1 cellular context compared by ENCODE assay signal in the genomic region with DNA sequence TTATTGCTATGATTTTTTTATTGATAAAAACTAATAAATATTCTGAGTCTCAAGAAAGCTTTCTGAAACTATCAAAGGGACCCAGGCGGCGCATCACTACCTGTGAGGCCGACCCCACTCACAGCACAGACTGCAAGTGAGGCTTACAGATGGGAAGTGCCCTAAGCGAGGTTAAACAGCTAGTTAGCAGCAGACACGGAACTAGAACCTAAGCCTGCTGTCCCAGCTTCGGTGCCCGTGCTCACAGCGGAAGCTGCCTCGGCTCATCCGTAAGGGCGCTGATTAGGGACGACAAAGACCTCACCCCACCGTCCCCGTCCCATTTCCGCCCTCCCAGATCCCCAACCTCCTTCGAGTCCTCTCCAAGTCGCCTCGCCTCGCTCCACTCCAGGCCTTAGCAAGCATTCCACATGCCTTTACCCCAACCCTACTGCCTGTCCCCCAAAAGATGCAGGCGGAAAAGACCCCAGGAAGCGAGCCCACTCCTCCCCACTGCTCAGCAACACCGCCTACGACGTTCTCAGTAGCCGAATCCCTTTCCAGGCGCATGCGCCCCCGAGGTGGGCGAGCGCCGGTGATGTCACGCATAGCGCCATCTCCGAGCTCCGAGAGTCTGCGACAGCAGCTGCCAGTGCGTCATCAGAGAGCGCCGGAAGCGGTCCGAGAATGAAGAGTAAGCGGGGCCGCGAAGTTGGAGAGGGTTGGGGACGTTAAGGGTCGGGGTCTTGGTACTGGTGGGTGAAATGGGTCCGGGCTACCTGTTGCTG.
TF ChIP-seq lines count a peak whose summit lies in the region.

TSS of gene POP4 (plus strand) at position 631 of the 767 bp plus-strand sequence. CDS start at position 667, 36 bp downstream.

TF ChIP-seq in K562, 482 proteins besides CTCF, POLR2A, EP300 and RAD21 (continued from another document and continues in another):
- TF ChIP-seq GTF3C2 (IDR thresholded peaks at IDR 0.05; ENCODE audit: borderline replicate concordance, extremely low read depth, insufficient read length) (no peak), MBD1 (CRISPR knock-in tag; IDR thresholded peaks at IDR 0.05) (no peak), SMARCA4 (IDR thresholded peaks at IDR 0.05) (peak; percentile 63; the same call in 1 of the 2 replicates), SRSF7 (optimal IDR thresholded peaks at IDR 0.05; ENCODE audit: low read depth, low read length) (no peak), ZNF12 (CRISPR knock-in tag; IDR thresholded peaks at IDR 0.05) (no peak), PTTG1 (tag; IDR thresholded peaks at IDR 0.05; ENCODE audit: low read depth) (no peak), SREBF2 (CRISPR knock-in tag; IDR thresholded peaks at IDR 0.05) (no peak), CEBPG (CRISPR knock-in tag; IDR thresholded peaks at IDR 0.05) (no peak), CEBPG (tag; conservative IDR thresholded peaks at IDR 0.05 in 1 of 2, IDR thresholded peaks at IDR 0.05 in 1 of 2) (no peak), ZC3H4 (CRISPR knock-in tag; IDR thresholded peaks at IDR 0.05; ENCODE audit: borderline replicate concordance) (peak; percentile 83; the same call in 1 of the 2 replicates), CLOCK (CRISPR knock-in tag; IDR thresholded peaks at IDR 0.05; ENCODE audit: borderline replicate concordance) (no peak), UBTF (IDR thresholded peaks at IDR 0.05; ENCODE audit: borderline replicate concordance in 1 of 2, low read depth in 2 of 2, low read length in 2 of 2) (peak in 1 of 2 experiments; percentile 12; a peak in 1 of 4 replicates), THRAP3 (IDR thresholded peaks at IDR 0.05; ENCODE audit: borderline replicate concordance) (no peak), ZNF282 (CRISPR knock-in tag; IDR thresholded peaks at IDR 0.05) (no peak), CBX3 (IDR thresholded peaks at IDR 0.05; ENCODE audit: borderline replicate concordance in 1 of 2, low read length in 2 of 2) (no peak), TOE1 (IDR thresholded peaks at IDR 0.05; ENCODE audit: borderline replicate concordance) (0 out of 2 replicates have a peak, but pooled peaks have one; percentile 71), TOE1 (CRISPR knock-in tag; IDR thresholded peaks at IDR 0.05; ENCODE audit: borderline replicate concordance, low read depth) (no peak), KLF13 (tag; IDR thresholded peaks at IDR 0.05; ENCODE audit: borderline replicate concordance, low read depth) (no peak), CUX1 (CRISPR knock-in tag; IDR thresholded peaks at IDR 0.05) (no peak), ASH1L (IDR thresholded peaks at IDR 0.05; ENCODE audit: borderline replicate concordance, low read depth, partially characterized antibody) (peak; percentile 45), TCF7 (IDR thresholded peaks at IDR 0.05; ENCODE audit: borderline replicate concordance) (0 out of 2 replicates have a peak, but pooled peaks have one; percentile 18), BACH1 (tag; IDR thresholded peaks at IDR 0.05) (no peak)
- TF ChIP-seq, protein P1, sequence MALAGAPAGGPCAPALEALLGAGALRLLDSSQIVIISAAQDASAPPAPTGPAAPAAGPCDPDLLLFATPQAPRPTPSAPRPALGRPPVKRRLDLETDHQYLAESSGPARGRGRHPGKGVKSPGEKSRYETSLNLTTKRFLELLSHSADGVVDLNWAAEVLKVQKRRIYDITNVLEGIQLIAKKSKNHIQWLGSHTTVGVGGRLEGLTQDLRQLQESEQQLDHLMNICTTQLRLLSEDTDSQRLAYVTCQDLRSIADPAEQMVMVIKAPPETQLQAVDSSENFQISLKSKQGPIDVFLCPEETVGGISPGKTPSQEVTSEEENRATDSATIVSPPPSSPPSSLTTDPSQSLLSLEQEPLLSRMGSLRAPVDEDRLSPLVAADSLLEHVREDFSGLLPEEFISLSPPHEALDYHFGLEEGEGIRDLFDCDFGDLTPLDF (CRISPR knock-in tag; IDR thresholded peaks at IDR 0.05), result no peak
- TF ChIP-seq, protein P2, sequence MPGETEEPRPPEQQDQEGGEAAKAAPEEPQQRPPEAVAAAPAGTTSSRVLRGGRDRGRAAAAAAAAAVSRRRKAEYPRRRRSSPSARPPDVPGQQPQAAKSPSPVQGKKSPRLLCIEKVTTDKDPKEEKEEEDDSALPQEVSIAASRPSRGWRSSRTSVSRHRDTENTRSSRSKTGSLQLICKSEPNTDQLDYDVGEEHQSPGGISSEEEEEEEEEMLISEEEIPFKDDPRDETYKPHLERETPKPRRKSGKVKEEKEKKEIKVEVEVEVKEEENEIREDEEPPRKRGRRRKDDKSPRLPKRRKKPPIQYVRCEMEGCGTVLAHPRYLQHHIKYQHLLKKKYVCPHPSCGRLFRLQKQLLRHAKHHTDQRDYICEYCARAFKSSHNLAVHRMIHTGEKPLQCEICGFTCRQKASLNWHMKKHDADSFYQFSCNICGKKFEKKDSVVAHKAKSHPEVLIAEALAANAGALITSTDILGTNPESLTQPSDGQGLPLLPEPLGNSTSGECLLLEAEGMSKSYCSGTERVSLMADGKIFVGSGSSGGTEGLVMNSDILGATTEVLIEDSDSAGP (CRISPR knock-in tag; IDR thresholded peaks at IDR 0.05), result no peak
- TF ChIP-seq, protein P3, sequence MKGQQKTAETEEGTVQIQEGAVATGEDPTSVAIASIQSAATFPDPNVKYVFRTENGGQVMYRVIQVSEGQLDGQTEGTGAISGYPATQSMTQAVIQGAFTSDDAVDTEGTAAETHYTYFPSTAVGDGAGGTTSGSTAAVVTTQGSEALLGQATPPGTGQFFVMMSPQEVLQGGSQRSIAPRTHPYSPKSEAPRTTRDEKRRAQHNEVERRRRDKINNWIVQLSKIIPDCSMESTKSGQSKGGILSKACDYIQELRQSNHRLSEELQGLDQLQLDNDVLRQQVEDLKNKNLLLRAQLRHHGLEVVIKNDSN (CRISPR knock-in tag; IDR thresholded peaks at IDR 0.05), result no peak
- TF ChIP-seq, protein P4, sequence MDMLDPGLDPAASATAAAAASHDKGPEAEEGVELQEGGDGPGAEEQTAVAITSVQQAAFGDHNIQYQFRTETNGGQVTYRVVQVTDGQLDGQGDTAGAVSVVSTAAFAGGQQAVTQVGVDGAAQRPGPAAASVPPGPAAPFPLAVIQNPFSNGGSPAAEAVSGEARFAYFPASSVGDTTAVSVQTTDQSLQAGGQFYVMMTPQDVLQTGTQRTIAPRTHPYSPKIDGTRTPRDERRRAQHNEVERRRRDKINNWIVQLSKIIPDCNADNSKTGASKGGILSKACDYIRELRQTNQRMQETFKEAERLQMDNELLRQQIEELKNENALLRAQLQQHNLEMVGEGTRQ (CRISPR knock-in tag; IDR thresholded peaks at IDR 0.05), result no peak
- TF ChIP-seq, protein P5, sequence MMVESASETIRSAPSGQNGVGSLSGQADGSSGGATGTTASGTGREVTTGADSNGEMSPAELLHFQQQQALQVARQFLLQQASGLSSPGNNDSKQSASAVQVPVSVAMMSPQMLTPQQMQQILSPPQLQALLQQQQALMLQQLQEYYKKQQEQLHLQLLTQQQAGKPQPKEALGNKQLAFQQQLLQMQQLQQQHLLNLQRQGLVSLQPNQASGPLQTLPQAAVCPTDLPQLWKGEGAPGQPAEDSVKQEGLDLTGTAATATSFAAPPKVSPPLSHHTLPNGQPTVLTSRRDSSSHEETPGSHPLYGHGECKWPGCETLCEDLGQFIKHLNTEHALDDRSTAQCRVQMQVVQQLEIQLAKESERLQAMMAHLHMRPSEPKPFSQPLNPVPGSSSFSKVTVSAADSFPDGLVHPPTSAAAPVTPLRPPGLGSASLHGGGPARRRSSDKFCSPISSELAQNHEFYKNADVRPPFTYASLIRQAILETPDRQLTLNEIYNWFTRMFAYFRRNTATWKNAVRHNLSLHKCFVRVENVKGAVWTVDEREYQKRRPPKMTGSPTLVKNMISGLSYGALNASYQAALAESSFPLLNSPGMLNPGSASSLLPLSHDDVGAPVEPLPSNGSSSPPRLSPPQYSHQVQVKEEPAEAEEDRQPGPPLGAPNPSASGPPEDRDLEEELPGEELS (CRISPR knock-in tag; IDR thresholded peaks at IDR 0.05; ENCODE audit: borderline replicate concordance), result peak; percentile 83; the same call in 1 of the 2 replicates
